20 cellular contexts compared by ENCODE assay signal in genomic region chr2:203427061-203427460, GRCh38.
DNase-seq lines count a peak whose midpoint lies in the region; ATAC-seq, FAIRE-seq and TF ChIP-seq lines count a peak whose summit lies in the region.
"Had no signal": no experiment of that assay in that cellular context is flagged by ENCODE, and none has a peak within 500 bp of the region (broad histone marks: within the 10 kb centered on the region; RNA-seq: fewer than 3 reads in every experiment).

No MANE protein-coding gene starts in this region.

- ATAC-seq in GM21528 (IDR thresholded peaks at IDR 0.05; ENCODE audit: low FRiP score, unreplicated experiment), result no peak
- ATAC-seq: body of pancreas, right lobe of liver, T-cell had no signal

- H3K4me3 ChIP-seq in AG10803 (ENCODE audit: low read length) (no peak overlapping the region), cardiac fibroblast (replicated peaks in 1 of 2; ENCODE audit: low read depth in 2 of 2, low read length in 2 of 2) (no peak overlapping the region)
- H3K4me3 ChIP-seq: body of pancreas, right lobe of liver, transverse colon had no signal

- TF ChIP-seq CTCF in AG10803 (conservative IDR thresholded peaks at IDR 0.05; ENCODE audit: low read length) (no peak), cardiac fibroblast (IDR thresholded peaks at IDR 0.05; ENCODE audit: low read depth, low read length) (no peak)

- FAIRE-seq in HTR-8/SVneo (lab: Jason Lieb, UNC) (no peak), islet of Langerhans (lab: Jason Lieb, UNC) (peak; percentile 76)

- DNase-seq in AG10803 (ENCODE audit: low read depth) (peak; percentile 78), HTR-8/SVneo (ENCODE audit: insufficient read length, low spot score) (peak; percentile 45), cardiac fibroblast (ENCODE audit: low read depth in 2 of 2) (peak; percentile 51 to 87), DMS79 (lab: John Stamatoyannopoulos, UW) (no peak), kidney glomerular epithelial cell (lab: John Stamatoyannopoulos, UW) (no peak), NCI-H128 (lab: John Stamatoyannopoulos, UW; ENCODE audit: unreplicated experiment) (no peak)
- DNase-seq: activated CD4-positive, CD25-positive, alpha-beta regulatory T cell; activated naive CD4-positive, alpha-beta T cell; body of pancreas; GOT3; immature natural killer cell; midbrain; NCI-H1105; NCI-H524; right lobe of liver; stimulated activated CD4-positive, alpha-beta T cell treated with anti-CD3 and anti-CD28 coated beads, Interleukin-4, amount 100 ng/mL, for 24 hours; T-cell; transverse colon had no signal

Comparison
In these comparisons a context has a peak if more than half of its experiments do, and no peak if none do; other contexts are left out.
1. DNase-seq: peak in AG10803 (single experiment), HTR-8/SVneo (single experiment) and cardiac fibroblast (2 of 2); none in DMS79 (single experiment), kidney glomerular epithelial cell (single experiment) and NCI-H128 (single experiment).